17 cellular contexts compared by ENCODE assay signal in genomic region chr11:67281552-67282150, GRCh38. TPM values are rescaled to one million over a fixed set of nuclear protein-coding genes. Genes with fewer than 3 reads are reported as not detected.
DNase-seq lines count a peak whose midpoint lies in the region; ATAC-seq and TF ChIP-seq lines count a peak whose summit lies in the region.
"Had no signal": no experiment of that assay in that cellular context is flagged by ENCODE, and none has a peak within 500 bp of the region (broad histone marks: within the 10 kb centered on the region; RNA-seq: fewer than 3 reads in every experiment).

No MANE protein-coding gene starts in this region.

- H3K36me3 ChIP-seq in right atrium auricular region = peaks cover 81% of the 10 kb centered on the region
- peaks cover 84% of the 10 kb centered on the region for H3K36me3 ChIP-seq in effector memory CD4-positive, alpha-beta T cell (ENCODE audit: control insufficient read depth, insufficient read depth, low read length)

- peaks cover 41 to 70% of the 10 kb centered on the region in 2 donors for H3K4me1 Mint-ChIP-seq in stimulated activated naive B cell treated with anti-CD40 and anti-IgM and Interleukin-4, amounts not matched to agents 10 μg/mL and 1 μg/mL and 100 μg/mL, for 72 hours

- CTCF ChIA-PET in RWPE1 (lab: Yijun Ruan, JAX) = interaction anchor here (0.6 kb wide), 1 partner anchor 92 kb away, joined by 3 read pairs; the partner anchor contains the start of gene CLCF1

- peak; percentile 35 for DNase-seq in cardiac septum (ENCODE audit: low spot score)
- no peak for DNase-seq in right atrium auricular region (ENCODE audit: low spot score)
- DNase-seq in RWPE1 (ENCODE audit: low spot score) = no peak
- DNase-seq in effector memory CD4-positive, alpha-beta T cell = no peak
- DNase-seq in stimulated activated naive B cell treated with anti-CD40 and anti-IgM and Interleukin-4, amounts not matched to agents 10 μg/mL and 1 μg/mL and 100 μg/mL, for 72 hours = no peak
- DNase-seq in central memory CD4-positive, alpha-beta T cell = no peak
- DNase-seq: amygdala; HCEC 1CT; NCI-H1048; NCI-H774; stimulated activated naive CD4-positive, alpha-beta T cell treated with Interleukin-2 at 50 U/mL for 16 hours; SW 1271 had no signal

- no peaks in the 10 kb centered on the region for H3K27me3 Mint-ChIP-seq in stimulated activated naive B cell treated with anti-CD40 and anti-IgM and Interleukin-4, amounts not matched to agents 10 μg/mL and 1 μg/mL and 100 μg/mL, for 72 hours

- H3K9me3 ChIP-seq in right atrium auricular region = no peaks in the 10 kb centered on the region
- no peaks in the 10 kb centered on the region for H3K9me3 ChIP-seq in effector memory CD4-positive, alpha-beta T cell (ENCODE audit: control insufficient read depth, low read length)
- H3K9me3 ChIP-seq: Peyer's patch had no signal

- H3K4me1 ChIP-seq in right atrium auricular region = peaks cover 0 to 41% of the 10 kb centered on the region in 2 donors
- H3K4me1 ChIP-seq in effector memory CD4-positive, alpha-beta T cell (ENCODE audit: control insufficient read depth, insufficient read depth, low read length, poor library complexity, severe bottlenecking) = peaks cover 73% of the 10 kb centered on the region

- H3K27me3 ChIP-seq in right atrium auricular region = no peaks in the 10 kb centered on the region
- H3K27me3 ChIP-seq in effector memory CD4-positive, alpha-beta T cell (replicated peaks; ENCODE audit: control insufficient read depth, insufficient read depth, low read length, poor library complexity, severe bottlenecking) = no peaks in the 10 kb centered on the region
- H3K27me3 ChIP-seq: Peyer's patch had no signal

- no peak overlapping the region for H3K4me3 ChIP-seq in right atrium auricular region
- no peak overlapping the region for H3K4me3 ChIP-seq in effector memory CD4-positive, alpha-beta T cell (ENCODE audit: insufficient read depth, low read depth, low read length, poor library complexity, severe bottlenecking)
- H3K4me3 ChIP-seq: Peyer's patch had no signal

- no peak for ATAC-seq in stimulated activated naive B cell treated with anti-CD40 and anti-IgM and Interleukin-4, amounts not matched to agents 10 μg/mL and 1 μg/mL and 100 μg/mL, for 72 hours (replicated peaks)
- ATAC-seq in HG03565 (IDR thresholded peaks at IDR 0.05; ENCODE audit: unreplicated experiment) (no peak), HG02798 (IDR thresholded peaks at IDR 0.05; ENCODE audit: poor library complexity, unreplicated experiment) (no peak)
- ATAC-seq: WTC11 had no signal

- no peak overlapping the region for H3K27ac ChIP-seq in right atrium auricular region
- peak overlapping the region; percentile 98; the same call in 1 of the 2 replicates for H3K27ac ChIP-seq in RWPE1
- H3K27ac ChIP-seq in effector memory CD4-positive, alpha-beta T cell (ENCODE audit: insufficient read depth, low read length, poor library complexity, severe bottlenecking) = peak overlapping the region; percentile 88
- H3K27ac ChIP-seq: epithelial cell of prostate had no signal

- POLR2A ChIA-PET in RWPE1 (lab: Yijun Ruan, JAX; ENCODE audit: low non-redundant PET) = no interaction called here

- H3K27ac Mint-ChIP-seq in stimulated activated naive B cell treated with anti-CD40 and anti-IgM and Interleukin-4, amounts not matched to agents 10 μg/mL and 1 μg/mL and 100 μg/mL, for 72 hours = peak overlapping the region; percentile 79

- no peak overlapping the region for H3K4me3 Mint-ChIP-seq in stimulated activated naive B cell treated with anti-CD40 and anti-IgM and Interleukin-4, amounts not matched to agents 10 μg/mL and 1 μg/mL and 100 μg/mL, for 72 hours
- H3K4me3 Mint-ChIP-seq: WTC11 had no signal

- H3K36me3 Mint-ChIP-seq in stimulated activated naive B cell treated with anti-CD40 and anti-IgM and Interleukin-4, amounts not matched to agents 10 μg/mL and 1 μg/mL and 100 μg/mL, for 72 hours = peaks cover 59 to 70% of the 10 kb centered on the region in 2 donors

- intact Hi-C loops in cardiac septum (cut with DNase I) = no loop called here

- TF ChIP-seq CTCF in right atrium auricular region (IDR thresholded peaks at IDR 0.05) (no peak), RWPE1 (conservative IDR thresholded peaks at IDR 0.05; ENCODE audit: low read depth) (no peak)

- peaks cover 0 to under 1% of the 10 kb centered on the region in 2 donors for H3K9me3 Mint-ChIP-seq in stimulated activated naive B cell treated with anti-CD40 and anti-IgM and Interleukin-4, amounts not matched to agents 10 μg/mL and 1 μg/mL and 100 μg/mL, for 72 hours
- H3K9me3 Mint-ChIP-seq: WTC11 had no signal

RNA-seq across cellular contexts. Expression of gene ANKRD13D, which starts 7.5 kb away (rescaled TPM):
- total RNA-seq in cardiac septum (20.0 TPM), right atrium auricular region (10 to 100 TPM; 14.1 to 14.9 TPM)

RNA-seq across cellular contexts. Expression of gene GRK2, which starts 15.4 kb away (rescaled TPM):
- 43.1 TPM for total RNA-seq in cardiac septum
- 10 to 100 TPM; 52.7 to 55.9 TPM for total RNA-seq in right atrium auricular region

RNA-seq across cellular contexts. Expression of gene SSH3, which starts 21.7 kb away (rescaled TPM):
- 22.3 TPM for total RNA-seq in cardiac septum
- 10 to 100 TPM; 14.7 to 23.6 TPM for total RNA-seq in right atrium auricular region

Comparison
In these comparisons a context has a peak if more than half of its experiments do, and no peak if none do; other contexts are left out.
1. H3K27ac ChIP-seq: peak in RWPE1 (single experiment) and effector memory CD4-positive, alpha-beta T cell (single experiment); none in right atrium auricular region (0 of 2).